10 cellular contexts compared by ENCODE assay signal in genomic region chr4:190068351-190068750, GRCh38. TPM values are rescaled to one million over a fixed set of nuclear protein-coding genes. Genes with fewer than 3 reads are reported as not detected.
"Had no signal": no experiment of that assay in that cellular context is flagged by ENCODE, and none has a peak within 500 bp of the region (broad histone marks: within the 10 kb centered on the region; RNA-seq: fewer than 3 reads in every experiment).

No MANE protein-coding gene starts in this region.

RNA-seq across cellular contexts. Expression of gene DBET, which starts 4.0 kb away (rescaled TPM):
- total RNA-seq: activated CD4-positive, alpha-beta T cell treated with anti-CD3 and anti-CD28 coated beads for 36 hours; activated CD4-positive, alpha-beta T cell treated with anti-CD3 and anti-CD28 coated beads, Interleukin-2, amount 10 ng/mL, durations not matched to agents 7 days and 5 days; activated CD8-positive, alpha-beta T cell treated with anti-CD3 and anti-CD28 coated beads, Interleukin-2, amount 10 ng/mL, durations not matched to agents 7 days and 5 days; activated T-helper 2 cell treated with anti-CD3 and anti-CD28 coated beads, Interferon-gamma antibody, Interleukin-2, Interleukin-4, amounts not matched to agents 10 μg/mL and 5 μg/mL and 100 μg/mL, durations not matched to agents 14 hours and 24 hours and 36 hours; ascending aorta; cardiac muscle cell; LHCN-M2; RPMI7951; SJSA1 had no signal

RNA-seq across cellular contexts. Expression of gene FRG2, which starts 41.3 kb away (rescaled TPM):
- total RNA-seq: activated CD4-positive, alpha-beta T cell treated with anti-CD3 and anti-CD28 coated beads for 36 hours; activated CD4-positive, alpha-beta T cell treated with anti-CD3 and anti-CD28 coated beads, Interleukin-2, amount 10 ng/mL, durations not matched to agents 7 days and 5 days; activated CD8-positive, alpha-beta T cell treated with anti-CD3 and anti-CD28 coated beads, Interleukin-2, amount 10 ng/mL, durations not matched to agents 7 days and 5 days; activated T-helper 2 cell treated with anti-CD3 and anti-CD28 coated beads, Interferon-gamma antibody, Interleukin-2, Interleukin-4, amounts not matched to agents 10 μg/mL and 5 μg/mL and 100 μg/mL, durations not matched to agents 14 hours and 24 hours and 36 hours; ascending aorta; cardiac muscle cell; LHCN-M2; NCI-H460; SJSA1 had no signal
